13 cellular contexts compared by ENCODE assay signal in genomic region chr19:45816236-45817009, GRCh38. TPM values are rescaled to one million over a fixed set of nuclear protein-coding genes. Genes with fewer than 3 reads are reported as not detected.
DNase-seq lines count a peak whose midpoint lies in the region; ATAC-seq and TF ChIP-seq lines count a peak whose summit lies in the region.
"Had no signal": no experiment of that assay in that cellular context is flagged by ENCODE, and none has a peak within 500 bp of the region (broad histone marks: within the 10 kb centered on the region; RNA-seq: fewer than 3 reads in every experiment).

No MANE protein-coding gene starts in this region.

- H3K27me3 ChIP-seq in BLaER1 (no peaks in the 10 kb centered on the region), IMR-90 (ENCODE audit: control insufficient read depth, insufficient read depth, low read length) (no peaks in the 10 kb centered on the region)
- H3K27me3 ChIP-seq: SJSA1 had no signal

- H4K8ac ChIP-seq in IMR-90 (ENCODE audit: low read depth in 2 of 2, low read length in 2 of 2): peak overlapping the region in 1 of 2 experiments; percentile 36; a peak in 1 of 4 replicates

- 0 out of 2 replicates have a peak overlapping the region, but pooled peaks have one; percentile 13 for H3K23ac ChIP-seq in IMR-90 (ENCODE audit: low read depth, low read length)

- peak overlapping the region; percentile 25; the same call in 1 of the 2 replicates for H3K4ac ChIP-seq in IMR-90 (ENCODE audit: low read depth, low read length)

- no peak overlapping the region for H4K91ac ChIP-seq in IMR-90 (ENCODE audit: insufficient read depth, low read depth, low read length)

- no peak overlapping the region for H2BK120ac ChIP-seq in IMR-90 (ENCODE audit: low read depth, low read length)

- no peak overlapping the region for H3K18ac ChIP-seq in IMR-90 (ENCODE audit: low read depth, low read length)

- H3K27ac ChIP-seq in BLaER1 (peak overlapping the region; percentile 62; the same call in 1 of the 2 replicates), IMR-90 (ENCODE audit: insufficient read depth, low read length) (no peak overlapping the region)
- H3K27ac ChIP-seq: SJSA1 had no signal

- H3K4me1 ChIP-seq in BLaER1 (peaks cover 46% of the 10 kb centered on the region), IMR-90 (ENCODE audit: control insufficient read depth, insufficient read depth, low read length) (no peaks in the 10 kb centered on the region)

- DNase-seq in IMR-90: no peak
- DNase-seq in glutamatergic neuron: peak; percentile 59
- DNase-seq in T-cell: no peak
- DNase-seq: cerebellar nuclear complex had no signal

- H3K56ac ChIP-seq in IMR-90 (ENCODE audit: extremely low read depth, insufficient read depth, low read length): no peak overlapping the region

- dilution Hi-C loops in IMR-90 (cut with HindIII; ENCODE audit: low sequenced_read_pairs, unreplicated experiment): no loop called here

- no peak for TF ChIP-seq POLR2A in IMR-90 (IDR thresholded peaks at IDR 0.05; ENCODE audit: low read depth, low read length)

- WGBS in IMR-90 (ENCODE audit: extremely low coverage in 2 of 2, insufficient read length in 1 of 2), 2 experiments: 55% methylated on average over 6 of the region's 18 CpGs; no CpG with 5 or more reads in 1 of the 2 experiments

- H3K4me3 Mint-ChIP-seq in glutamatergic neuron (ENCODE audit: unreplicated experiment): peak overlapping the region; percentile 88
- H3K4me3 Mint-ChIP-seq in nephron: peak overlapping the region; percentile 91 to 94 (median 92)
- H3K4me3 Mint-ChIP-seq in T-cell: peak overlapping the region in 1 of 3 donors; percentile 53
- H3K4me3 Mint-ChIP-seq: activated CD8-positive, alpha-beta memory T cell treated with anti-CD3 and anti-CD28 coated beads, Interleukin-2, amount 10 ng/mL, durations not matched to agents 7 days and 5 days had no signal

- no TSS peak for BruUV-seq in IMR-90 (replicated peaks; lab: Mats Ljungman, UMichigan)

- TF ChIP-seq CTCF in IMR-90 (conservative IDR thresholded peaks at IDR 0.05; ENCODE audit: low read depth, low read length) (no peak), glutamatergic neuron (IDR thresholded peaks at IDR 0.05; ENCODE audit: partially characterized antibody, unreplicated experiment) (no peak), nephron (IDR thresholded peaks at IDR 0.05; ENCODE audit: unreplicated experiment in 3 of 3) (no peak)

- peak overlapping the region; percentile 69 for H3K4me3 ChIP-seq in BLaER1
- H3K4me3 ChIP-seq in IMR-90 (ENCODE audit: insufficient read depth, low read depth, low read length): no peak overlapping the region
- H3K4me3 ChIP-seq: SJSA1 had no signal

- ATAC-seq in IMR-90 (ENCODE audit: low read depth): no peak
- no peak for ATAC-seq in GM19463 (IDR thresholded peaks at IDR 0.05; ENCODE audit: unreplicated experiment)
- no peak for ATAC-seq in T-cell (replicated peaks in 1 of 4)
- no peak for ATAC-seq in HG02840 (IDR thresholded peaks at IDR 0.05; ENCODE audit: low FRiP score, unreplicated experiment)
- no peak for ATAC-seq in GM18498 (IDR thresholded peaks at IDR 0.05; ENCODE audit: unreplicated experiment)

- H3K4me1 Mint-ChIP-seq in glutamatergic neuron (ENCODE audit: low read depth, unreplicated experiment) (peaks cover 2% of the 10 kb centered on the region), nephron (peaks cover 5% of the 10 kb centered on the region), T-cell (peaks cover 0 to 3% (median 2%) of the 10 kb centered on the region in 3 donors)

- H3K36me3 Mint-ChIP-seq in glutamatergic neuron (ENCODE audit: unreplicated experiment): no peaks in the 10 kb centered on the region
- peaks cover 12% of the 10 kb centered on the region for H3K36me3 Mint-ChIP-seq in nephron (ENCODE audit: low read depth)
- H3K36me3 Mint-ChIP-seq in T-cell: peaks cover 9% of the 10 kb centered on the region
- H3K36me3 Mint-ChIP-seq: activated CD8-positive, alpha-beta memory T cell treated with anti-CD3 and anti-CD28 coated beads, Interleukin-2, amount 10 ng/mL, durations not matched to agents 7 days and 5 days had no signal

- in situ Hi-C loops in IMR-90 (cut with MboI; ENCODE audit: low sequenced_read_pairs): no loop called here

- H3K27me3 Mint-ChIP-seq in glutamatergic neuron (ENCODE audit: unreplicated experiment): peaks cover 7% of the 10 kb centered on the region
- H3K27me3 Mint-ChIP-seq in nephron (ENCODE audit: low read depth): peaks cover 3% of the 10 kb centered on the region
- H3K27me3 Mint-ChIP-seq in T-cell: peaks cover 4 to 8% of the 10 kb centered on the region in 2 donors
- H3K27me3 Mint-ChIP-seq: activated CD8-positive, alpha-beta memory T cell treated with anti-CD3 and anti-CD28 coated beads, Interleukin-2, amount 10 ng/mL, durations not matched to agents 7 days and 5 days had no signal

- H4K20me1 ChIP-seq in BLaER1 (peaks cover 13% of the 10 kb centered on the region), IMR-90 (ENCODE audit: insufficient read depth, low read length) (peaks cover 9% of the 10 kb centered on the region)

- H3K4me2 ChIP-seq in BLaER1 (peak overlapping the region; percentile 90), IMR-90 (ENCODE audit: low read depth, low read length) (no peak overlapping the region)

- H3K79me1 ChIP-seq in IMR-90 (ENCODE audit: low read depth in 1 of 2, low read length in 2 of 2): no peaks in the 10 kb centered on the region; a peak in 1 of 4 replicates

- intact Hi-C loops in IMR-90 (cut with micrococcal nuclease): no loop called here

- H3K9me1 ChIP-seq in IMR-90 (ENCODE audit: insufficient read depth, low read length): no peaks in the 10 kb centered on the region

- POLR2A ChIA-PET in IMR-90 (lab: Charles Lee; ENCODE audit: unreplicated experiment): interaction anchor here (0.6 kb wide), 1 partner anchor 34 kb away, joined by 14 read pairs; the partner anchor contains the start of gene DMPK
- POLR2A ChIA-PET in T-cell (lab: Charles Lee): no interaction called here

- H2AK9ac ChIP-seq in IMR-90 (replicated peaks; ENCODE audit: low read depth, low read length, poor library complexity): peak overlapping the region; percentile 42

- H2AFZ ChIP-seq in IMR-90 (replicated peaks; ENCODE audit: low read length, poor library complexity): no peak overlapping the region

- H3K36me3 ChIP-seq in BLaER1: peaks cover 34% of the 10 kb centered on the region
- peaks cover 27% of the 10 kb centered on the region for H3K36me3 ChIP-seq in IMR-90 (ENCODE audit: control insufficient read depth, insufficient read depth, low read length)

- H2BK20ac ChIP-seq in IMR-90 (ENCODE audit: low read depth, low read length): no peak overlapping the region

- H3K9me3 Mint-ChIP-seq in glutamatergic neuron (ENCODE audit: unreplicated experiment) (peaks cover 8% of the 10 kb centered on the region), nephron (no peaks in the 10 kb centered on the region), T-cell (no peaks in the 10 kb centered on the region)

- H3K14ac ChIP-seq in IMR-90 (replicated peaks; ENCODE audit: low read depth, low read length): no peak overlapping the region

- H3K9ac ChIP-seq in BLaER1: peak overlapping the region; percentile 75
- no peak overlapping the region for H3K9ac ChIP-seq in IMR-90 (ENCODE audit: low read depth, low read length)

- H2AK5ac ChIP-seq in IMR-90 (ENCODE audit: low read depth, low read length): no peak overlapping the region

- no peak for TF ChIP-seq RAD21 in IMR-90 (IDR thresholded peaks at IDR 0.05; ENCODE audit: low read length)

- H3K27ac Mint-ChIP-seq in glutamatergic neuron (ENCODE audit: unreplicated experiment) (peak overlapping the region; percentile 95), nephron (peak overlapping the region; percentile 44 to 90 (median 87)), T-cell (no peak overlapping the region)
- H3K27ac Mint-ChIP-seq: activated CD8-positive, alpha-beta memory T cell treated with anti-CD3 and anti-CD28 coated beads, Interleukin-2, amount 10 ng/mL, durations not matched to agents 7 days and 5 days; activated naive CD8-positive, alpha-beta T cell had no signal

- CTCF ChIA-PET in IMR-90 (lab: Yijun Ruan, JAX): interaction anchor here (0.5 to 1.6 kb wide), 9 partner anchors 10 to 1518 kb away, joined by 3 to 7 read pairs (median 4); partner anchors contain the start of genes SIX5 and SNRPD2
- CTCF ChIA-PET in T-cell (lab: Charles Lee): interaction anchor here (0.6 to 1.4 kb wide), 9 partner anchors 17 to 283 kb away, joined by 3 to 8 read pairs (median 4); partner anchors contain the start of genes MYPOP (in 1 of the 2) and SIX5 (in 1 of the 2)

- H4K5ac ChIP-seq in IMR-90 (ENCODE audit: low read depth, low read length): no peak overlapping the region

- H2BK5ac ChIP-seq in IMR-90 (ENCODE audit: low read depth, low read length, poor library complexity, severe bottlenecking): no peak overlapping the region

- no peak overlapping the region for H2BK15ac ChIP-seq in IMR-90 (ENCODE audit: low read depth, low read length)

- H3K9me3 ChIP-seq in BLaER1 (no peaks in the 10 kb centered on the region), IMR-90 (ENCODE audit: control insufficient read depth, insufficient read depth, low read length) (no peaks in the 10 kb centered on the region)
- H3K9me3 ChIP-seq: SJSA1 had no signal

RNA-seq across cellular contexts. Expression of gene RSPH6A, which starts 1.3 kb away (rescaled TPM):
- total RNA-seq in IMR-90 (2012; rRNA removed): under 0.01 TPM in 2 replicates
- polyA plus RNA-seq in IMR-90 (2012; rRNA removed): 0.09 TPM in 1 of 2 replicates, not detected in the other
- 0.04 TPM in 1 of 2 replicates, not detected in the other for polyA plus RNA-seq in IMR-90 (2012; cell fraction: cytosol; rRNA removed)
- polyA plus RNA-seq in IMR-90 (2012; cell fraction: nucleus; rRNA removed; ENCODE audit: low replicate concordance): 0.04 and 0.05 TPM in 2 replicates
- total RNA-seq in glutamatergic neuron (ENCODE audit: unreplicated experiment): 0.61 TPM
- total RNA-seq in T-cell: under 1 TPM; 0.20 to 0.47 (median 0.38) TPM
- total RNA-seq: SJSA1 had no signal
- polyA plus RNA-seq: mammary epithelial cell had no signal

RNA-seq across cellular contexts. Expression of gene DMWD, which starts 23.8 kb away (rescaled TPM):
- total RNA-seq in IMR-90 (2012; rRNA removed) (9.7 and 10.0 TPM in 2 replicates), glutamatergic neuron (ENCODE audit: unreplicated experiment) (123 TPM), T-cell (10 to 100 TPM; 28.4 to 53.3 (median 44.6) TPM)
- 28.5 and 33.1 TPM in 2 replicates for polyA plus RNA-seq in IMR-90 (2012; rRNA removed)
- 16.5 and 25.3 TPM in 2 replicates for polyA plus RNA-seq in IMR-90 (2012; cell fraction: cytosol; rRNA removed)
- 159 and 263 TPM in 2 replicates for polyA plus RNA-seq in IMR-90 (2012; cell fraction: nucleus; rRNA removed; ENCODE audit: low replicate concordance)

RNA-seq across cellular contexts. Expression of gene DMPK, which starts 34.1 kb away (rescaled TPM):
- total RNA-seq in IMR-90 (2012; rRNA removed): 7.9 and 10.0 TPM in 2 replicates
- polyA plus RNA-seq in IMR-90 (2012; rRNA removed): 48.5 and 50.7 TPM in 2 replicates
- 39.1 and 50.8 TPM in 2 replicates for polyA plus RNA-seq in IMR-90 (2012; cell fraction: cytosol; rRNA removed)
- 395 and 718 TPM in 2 replicates for polyA plus RNA-seq in IMR-90 (2012; cell fraction: nucleus; rRNA removed; ENCODE audit: low replicate concordance)
- 107 TPM for total RNA-seq in glutamatergic neuron (ENCODE audit: unreplicated experiment)
- total RNA-seq in T-cell: 10 to 100 TPM; 31.4 to 46.4 (median 36.9) TPM

RNA-seq across cellular contexts. Expression of gene SYMPK, which starts 46.5 kb away (rescaled TPM):
- total RNA-seq in IMR-90 (2012; rRNA removed) (33.6 and 35.3 TPM in 2 replicates), glutamatergic neuron (ENCODE audit: unreplicated experiment) (78.1 TPM), T-cell (100 to 1,000 TPM in 1 of 5 donors, 10 to 100 TPM in 4; 89.7 to 102 (median 94.7) TPM)
- 70.0 and 71.5 TPM in 2 replicates for polyA plus RNA-seq in IMR-90 (2012; rRNA removed)
- polyA plus RNA-seq in IMR-90 (2012; cell fraction: cytosol; rRNA removed): 32.0 and 52.6 TPM in 2 replicates
- 124 and 193 TPM in 2 replicates for polyA plus RNA-seq in IMR-90 (2012; cell fraction: nucleus; rRNA removed; ENCODE audit: low replicate concordance)

RNA-seq across cellular contexts. Expression of gene SIX5, which starts 47.4 kb away (rescaled TPM):
- total RNA-seq in IMR-90 (2012; rRNA removed): 0.90 and 1.4 TPM in 2 replicates
- 15.5 TPM in 2 replicates for polyA plus RNA-seq in IMR-90 (2012; rRNA removed)
- 11.5 and 18.1 TPM in 2 replicates for polyA plus RNA-seq in IMR-90 (2012; cell fraction: cytosol; rRNA removed)
- 24.5 and 68.5 TPM in 2 replicates for polyA plus RNA-seq in IMR-90 (2012; cell fraction: nucleus; rRNA removed; ENCODE audit: low replicate concordance)
- total RNA-seq in glutamatergic neuron (ENCODE audit: unreplicated experiment): 2.0 TPM
- total RNA-seq in T-cell: 1 to 10 TPM in 3 of 5 donors, under 1 TPM in 2; 0.89 to 2.1 (median 1.3) TPM

Comparison
In these comparisons a context has a peak if more than half of its experiments do, and no peak if none do; other contexts are left out.
1. H3K27ac Mint-ChIP-seq: peak in glutamatergic neuron (single experiment) and nephron (3 of 3); none in T-cell (0 of 2).